1 cellular context compared by ENCODE assay signal in the genomic region with DNA sequence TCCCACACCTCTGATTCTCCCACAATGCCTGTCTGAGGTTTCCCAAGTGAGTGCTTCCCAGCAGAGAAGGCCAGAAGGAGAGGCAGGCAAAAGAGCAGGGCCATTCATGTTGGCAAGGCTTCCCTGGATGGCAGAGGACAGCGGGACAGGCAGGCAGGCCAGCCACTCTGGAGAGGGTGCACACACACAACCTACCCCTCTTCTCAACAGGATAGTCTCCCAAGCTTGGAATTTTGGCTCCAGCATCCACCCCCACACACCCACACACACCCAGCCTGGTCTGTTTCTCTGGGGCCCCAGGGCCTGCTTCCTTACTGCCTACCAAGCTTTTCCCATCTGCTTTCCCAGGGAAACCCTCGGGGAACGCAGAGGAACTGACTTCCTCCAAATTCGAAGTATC.
TF ChIP-seq lines count a peak whose summit lies in the region.

No MANE protein-coding gene starts in this region.

TF ChIP-seq in K562, 482 proteins besides CTCF, POLR2A, EP300 and RAD21:
- TF ChIP-seq EGR1 (conservative IDR thresholded peaks at IDR 0.05) (peak; percentile 73), ZNF24 (IDR thresholded peaks at IDR 0.05) (no peak)
TF ChIP-seq in K562: peak in this region for 1.
